In the genomic region with DNA sequence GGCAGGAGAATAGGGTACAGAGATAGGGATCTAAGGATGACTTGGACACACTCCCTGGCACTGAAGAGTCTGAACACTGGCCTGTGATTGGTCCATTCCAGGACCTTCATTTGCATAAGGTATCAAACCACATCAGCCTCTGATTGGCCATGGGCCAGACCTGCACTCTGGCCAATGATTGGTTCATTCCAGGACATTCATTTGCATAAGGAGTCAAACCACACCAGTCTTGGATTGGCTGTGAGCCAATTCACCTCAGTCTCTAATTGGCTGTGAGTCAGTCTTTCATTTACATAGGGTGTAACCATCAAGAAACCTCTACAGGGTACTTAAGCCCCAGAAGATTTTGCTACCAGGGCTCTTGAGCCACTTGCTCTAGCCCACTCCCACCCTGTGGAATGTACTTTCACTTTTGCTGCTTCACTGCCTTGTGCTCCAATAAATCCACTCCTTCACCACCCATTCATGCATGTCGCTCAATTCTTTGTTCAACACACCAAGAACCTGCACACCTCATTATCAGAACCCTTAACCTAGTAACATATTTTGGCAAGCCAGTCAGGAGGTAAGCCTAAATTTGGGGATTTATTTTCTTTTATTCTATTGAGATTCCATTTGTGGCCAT, we compare ENCODE assay signal across 19 cellular contexts. TPM values are rescaled to one million over a fixed set of nuclear protein-coding genes. Genes with fewer than 3 reads are reported as not detected.
A peak's percentile ranks its signal among the peaks of the same experiment; 100 is the strongest.
DNase-seq lines count a peak whose midpoint lies in the region; ATAC-seq, FAIRE-seq and TF ChIP-seq lines count a peak whose summit lies in the region.
"Had no signal": no experiment of that assay in that cellular context is flagged by ENCODE, and none has a peak within 500 bp of the region (broad histone marks: within the 10 kb centered on the region; RNA-seq: fewer than 3 reads in every experiment).

No MANE protein-coding gene starts in this region.

- in situ Hi-C loops in GM12878 (cut with MboI), result no loop called here

- intact Hi-C loops in GM12878 (cut with micrococcal nuclease; ENCODE audit: unreplicated experiment), result no loop called here

- H2AFZ ChIP-seq in GM12878 (ENCODE audit: control insufficient read depth, low read depth, low read length), result no peak overlapping the region

- no peak overlapping the region for H3K4me3 Mint-ChIP-seq in activated CD4-positive, alpha-beta T cell treated with anti-CD3 and anti-CD28 coated beads, Interleukin-2, amount 10 ng/mL, durations not matched to agents 7 days and 5 days
- H3K4me3 Mint-ChIP-seq: endodermal cell had no signal

- H3K4me1 Mint-ChIP-seq in activated CD4-positive, alpha-beta T cell treated with anti-CD3 and anti-CD28 coated beads, Interleukin-2, amount 10 ng/mL, durations not matched to agents 7 days and 5 days, result peaks cover 8% of the 10 kb centered on the region

- H3K27ac ChIP-seq in HUES6 (ENCODE audit: low read depth, low read length) (0 out of 2 replicates have a peak overlapping the region, but pooled peaks have one; percentile 12), GM12878 (ENCODE audit: control insufficient read depth, insufficient read depth) (no peak overlapping the region)
- H3K27ac ChIP-seq: ascending aorta, right lobe of liver, vagina had no signal

- H3K9ac ChIP-seq in HUES6 (ENCODE audit: low read length), result no peak overlapping the region
- H3K9ac ChIP-seq in GM12878 (ENCODE audit: control insufficient read depth, insufficient read depth, low read length), result no peak overlapping the region

- no peak for DNase-seq in activated CD4-positive, alpha-beta T cell treated with anti-CD3 and anti-CD28 coated beads, Interleukin-2, amount 10 ng/mL, durations not matched to agents 7 days and 5 days
- no peak for DNase-seq in activated CD4-positive, alpha-beta T cell treated with anti-CD3 and anti-CD28 coated beads for 4 hours
- DNase-seq in GM12878 (ENCODE audit: low read depth, low spot score), result no peak
- DNase-seq in renal cortical epithelial cell (ENCODE audit: low read depth), result peak; percentile 63
- no peak for DNase-seq in GOT3 (lab: John Stamatoyannopoulos, UW)
- DNase-seq in NCI-H2171 (lab: John Stamatoyannopoulos, UW), result no peak
- DNase-seq: activated naive CD4-positive, alpha-beta T cell treated with Interleukin-2 at 50 U/mL for 16 hours; Calu3; foreskin fibroblast; left cardiac atrium; mucosa of descending colon; NCI-H146; right lobe of liver; SHP77 had no signal

- no peak overlapping the region for H3K4me2 ChIP-seq in GM12878 (ENCODE audit: control insufficient read depth, insufficient read depth)

- peaks cover 9% of the 10 kb centered on the region for H3K36me3 ChIP-seq in HUES6 (ENCODE audit: control insufficient read depth, insufficient read depth, low read length)
- H3K36me3 ChIP-seq in GM12878 (ENCODE audit: control insufficient read depth in 2 of 2, insufficient read depth in 2 of 2, low read length in 1 of 2), result peaks cover 0 to 12% of the 10 kb centered on the region in 2 experiments; a peak in 3 of 4 replicates
- H3K36me3 ChIP-seq: ascending aorta, right lobe of liver, vagina had no signal

- TSS peak; percentile 76 for BruUV-seq in GM12878 (replicated peaks; lab: Mats Ljungman, UMichigan)

- H3K36me3 Mint-ChIP-seq in activated CD4-positive, alpha-beta T cell treated with anti-CD3 and anti-CD28 coated beads, Interleukin-2, amount 10 ng/mL, durations not matched to agents 7 days and 5 days (ENCODE audit: low read depth), result peaks cover 62% of the 10 kb centered on the region

- POLR2A ChIA-PET in activated CD4-positive, alpha-beta T cell treated with anti-CD3 and anti-CD28 coated beads, Interleukin-2, amount 10 ng/mL, durations not matched to agents 7 days and 5 days (lab: Charles Lee), result no interaction called here
- POLR2A ChIA-PET in GM12878 (lab: Charles Lee), result no interaction called here

- WGBS in GM12878 (ENCODE audit: insufficient coverage, insufficient replicate concordance, low lambda C conversion rate, missing lambda C conversion rate), result 100% methylated on average over 1 of the region's 1 CpG

- no peak for FAIRE-seq in GM12878 (lab: Jason Lieb, UNC)

- TF ChIP-seq POLR2A in GM12878 (IDR thresholded peaks at IDR 0.05; ENCODE audit: low read depth, low read length), result no peak

- peak overlapping the region; percentile 16 for H3K27ac Mint-ChIP-seq in activated CD4-positive, alpha-beta T cell treated with anti-CD3 and anti-CD28 coated beads, Interleukin-2, amount 10 ng/mL, durations not matched to agents 7 days and 5 days
- H3K27ac Mint-ChIP-seq: endodermal cell had no signal

- RAD21 ChIA-PET in GM12878 (lab: Charles Lee; ENCODE audit: unreplicated experiment), result no interaction called here

- TF ChIP-seq EP300 in GM12878 (IDR thresholded peaks at IDR 0.05; ENCODE audit: borderline replicate concordance in 1 of 2, control insufficient read depth in 1 of 2, low read depth in 2 of 2, low read length in 2 of 2), result no peak

- H3K27me3 Mint-ChIP-seq in activated CD4-positive, alpha-beta T cell treated with anti-CD3 and anti-CD28 coated beads, Interleukin-2, amount 10 ng/mL, durations not matched to agents 7 days and 5 days, result no peaks in the 10 kb centered on the region

- no peak for TF ChIP-seq RAD21 in GM12878 (IDR thresholded peaks at IDR 0.05; ENCODE audit: insufficient read depth, low read depth, low read length)

- peaks cover 41% of the 10 kb centered on the region for H3K4me1 ChIP-seq in HUES6 (ENCODE audit: control insufficient read depth, insufficient read depth, low read length)
- H3K4me1 ChIP-seq in GM12878 (ENCODE audit: control insufficient read depth, insufficient read depth, low read length), result no peaks in the 10 kb centered on the region
- H3K4me1 ChIP-seq: ascending aorta, right lobe of liver, vagina had no signal

- TF ChIP-seq CTCF in GM12878 (IDR thresholded peaks at IDR 0.05 in 2 of 3, conservative IDR thresholded peaks at IDR 0.05 in 1 of 3; ENCODE audit: control insufficient read depth in 2 of 3, extremely low read depth in 1 of 3, insufficient read depth in 1 of 3, low read depth in 3 of 3, low read length in 3 of 3), result no peak

- SMC1A ChIA-PET in GM12878 (lab: Charles Lee; ENCODE audit: uncharacterized antibody, unreplicated experiment), result no interaction called here

- no peaks in the 10 kb centered on the region; the same call in 1 of the 2 replicates for H3K79me2 ChIP-seq in GM12878 (ENCODE audit: control insufficient read depth, insufficient read depth, low read length)

- CTCF ChIA-PET in activated CD4-positive, alpha-beta T cell treated with anti-CD3 and anti-CD28 coated beads, Interleukin-2, amount 10 ng/mL, durations not matched to agents 7 days and 5 days (lab: Charles Lee), result no interaction called here
- CTCF ChIA-PET in GM12878 (lab: Yijun Ruan, JAX), result no interaction called here

- H3K9me3 Mint-ChIP-seq in activated CD4-positive, alpha-beta T cell treated with anti-CD3 and anti-CD28 coated beads, Interleukin-2, amount 10 ng/mL, durations not matched to agents 7 days and 5 days, result peaks cover 2% of the 10 kb centered on the region

- peaks cover 7% of the 10 kb centered on the region for H3K9me3 ChIP-seq in HUES6 (ENCODE audit: control insufficient read depth, insufficient read depth, low read depth, low read length)
- H3K9me3 ChIP-seq in GM12878 (replicated peaks; ENCODE audit: control insufficient read depth, insufficient read depth, low read length), result peaks cover 2% of the 10 kb centered on the region; the same call in 1 of the 3 replicates
- H3K9me3 ChIP-seq: ascending aorta, mucosa of descending colon, right lobe of liver, vagina had no signal

- ATAC-seq in GM12878 (no peak), GM21447 (IDR thresholded peaks at IDR 0.05; ENCODE audit: unreplicated experiment) (no peak)
- ATAC-seq: left cardiac atrium, mucosa of descending colon, right lobe of liver had no signal

- H3K27me3 ChIP-seq in HUES6 (ENCODE audit: control insufficient read depth, insufficient read depth, low read length), result no peaks in the 10 kb centered on the region
- no peaks in the 10 kb centered on the region for H3K27me3 ChIP-seq in GM12878 (replicated peaks in 1 of 2; ENCODE audit: control insufficient read depth in 2 of 2, insufficient read depth in 2 of 2, low read length in 1 of 2)
- H3K27me3 ChIP-seq: ascending aorta, right lobe of liver, vagina had no signal

- H3K4me3 ChIP-seq in HUES6 (ENCODE audit: low read depth, low read length) (no peak overlapping the region), GM12878 (no peak overlapping the region)
- H3K4me3 ChIP-seq: ascending aorta, mucosa of descending colon, right lobe of liver, vagina had no signal

- no peaks in the 10 kb centered on the region for H4K20me1 ChIP-seq in GM12878 (ENCODE audit: control insufficient read depth, insufficient read depth)

TF ChIP-seq in GM12878, 131 proteins besides CTCF, POLR2A, EP300 and RAD21:
- TF ChIP-seq POU2F2 (IDR thresholded peaks at IDR 0.05; ENCODE audit: borderline replicate concordance, low read depth, low read length) (peak; percentile 51; the same call in 1 of the 3 replicates), DPF2 (IDR thresholded peaks at IDR 0.05) (no peak)
TF ChIP-seq in GM12878: peak in this region for 1.

RNA-seq across cellular contexts. Expression of a gene that starts 14.2 kb away (rescaled TPM):
- total RNA-seq in activated CD4-positive, alpha-beta T cell treated with anti-CD3 and anti-CD28 coated beads, Interleukin-2, amount 10 ng/mL, durations not matched to agents 7 days and 5 days, result 10 to 100 TPM; 47.8 to 49.2 TPM
- total RNA-seq in GM12878 (2013; cell fraction: nucleolus; rRNA removed), result 30.6 and 33.0 TPM in 2 replicates
- total RNA-seq in GM12878 (2014; rRNA removed), result 25.5 and 33.6 TPM in 2 replicates
- total RNA-seq in GM12878 (2014; rRNA removed; fragmentation: Illumina TruSeq; extraction: Trizol), result 32.6 and 34.7 TPM in 2 replicates
- 20.0 and 22.5 TPM in 2 replicates for total RNA-seq in GM12878 (2021)
- polyA plus RNA-seq in GM12878 (2011; ENCODE audit: low read depth), result 10.3 TPM
- 60.7 and 110 TPM in 2 replicates for polyA plus RNA-seq in GM12878 (2011; rRNA removed)
- polyA plus RNA-seq in GM12878 (2011; cell fraction: cytosol; rRNA removed), result 21.4 and 22.0 TPM in 2 replicates
- 37.7 and 40.5 TPM in 2 replicates for polyA plus RNA-seq in GM12878 (2011; cell fraction: nucleus; rRNA removed)
- 15.9 and 20.5 TPM in 2 replicates for polyA plus RNA-seq in GM12878 (2012)
- 28.6 and 38.1 TPM in 2 replicates for polyA plus RNA-seq in GM12878 (2014; fragmentation: Illumina TruSeq; extraction: Trizol)
- 10 to 100 TPM; 12.5 to 18.6 TPM for polyA plus RNA-seq in GM12878 (2014; fragmentation: Nextera tagmentation; extraction: Ambion mirVana)
- 14.7 and 19.2 TPM in 2 replicates for polyA plus RNA-seq in GM12878 (2014; rRNA removed)
- polyA plus RNA-seq in GM12878 (2016; fragmentation: Nextera tagmentation; extraction: Ambion mirVana), result 10 to 100 TPM; 24.7 to 27.9 TPM
- polyA minus RNA-seq in GM12878 (2011; rRNA and poly(A)+ RNA removed), result 52.0 and 56.8 TPM in 2 replicates
- polyA minus RNA-seq in GM12878 (2011; cell fraction: cytosol; rRNA and poly(A)+ RNA removed), result 18.5 and 23.0 TPM in 2 replicates
- 24.9 and 38.4 TPM in 2 replicates for polyA minus RNA-seq in GM12878 (2011; cell fraction: nucleus; rRNA and poly(A)+ RNA removed)
- total RNA-seq in renal cortical epithelial cell, result 4.9 and 5.7 TPM in 2 replicates
